12 cellular contexts compared by ENCODE assay signal in the genomic region with DNA sequence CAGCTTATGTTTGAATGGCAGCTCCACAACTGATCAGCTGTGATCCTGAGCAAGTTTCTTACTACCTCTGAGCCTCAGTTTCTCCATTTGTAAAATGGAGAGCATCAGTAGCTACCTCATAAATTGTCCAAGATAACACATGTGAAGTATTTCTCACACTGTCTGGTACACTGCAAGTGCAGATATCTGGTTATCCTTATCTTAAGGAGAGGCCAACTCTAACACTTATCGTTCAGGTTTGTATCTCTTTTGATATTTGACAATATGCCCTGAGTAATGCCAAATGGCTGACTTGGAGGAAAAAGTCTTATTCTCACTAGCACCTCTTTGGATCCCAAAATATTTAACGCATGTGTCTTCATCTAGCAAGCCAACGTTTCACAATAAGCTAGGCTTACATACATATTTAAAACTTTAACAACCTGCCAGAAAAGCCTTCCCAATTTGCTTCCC. TPM values are rescaled to one million over a fixed set of nuclear protein-coding genes. Genes with fewer than 3 reads are reported as not detected.
DNase-seq lines count a peak whose midpoint lies in the region; ATAC-seq, FAIRE-seq and TF ChIP-seq lines count a peak whose summit lies in the region.
"Had no signal": no experiment of that assay in that cellular context is flagged by ENCODE, and none has a peak within 500 bp of the region (broad histone marks: within the 10 kb centered on the region; RNA-seq: fewer than 3 reads in every experiment).

No MANE protein-coding gene starts in this region.

- DNase-seq in AG08396 (ENCODE audit: low spot score) = peak; percentile 10
- peak; percentile 74 for DNase-seq in fibroblast of peridontal ligament (ENCODE audit: extremely low read depth)
- no peak for DNase-seq in prostate gland (ENCODE audit: low spot score)
- no peak for DNase-seq in activated naive CD4-positive, alpha-beta T cell treated with anti-CD3 and anti-CD28 coated beads, Interleukin-2, amount 50 U/mL, for 72 hours (ENCODE audit: low spot score in 2 of 2)
- DNase-seq in kidney glomerular epithelial cell (lab: John Stamatoyannopoulos, UW) = no peak
- DNase-seq in SK-N-DZ (ENCODE audit: low spot score) = no peak
- no peak for DNase-seq in H54 (ENCODE audit: insufficient read length, low spot score)
- DNase-seq: activated effector memory CD4-positive, alpha-beta T cell treated with anti-CD3 and anti-CD28 coated beads, Interleukin-2, amount 50 U/mL, for 16 hours had no signal

- ATAC-seq in activated naive CD4-positive, alpha-beta T cell treated with anti-CD3 and anti-CD28 coated beads, Interleukin-2, amount 50 U/mL, for 72 hours = no peak
- ATAC-seq: HCT116 had no signal

- FAIRE-seq in H54 (lab: Jason Lieb, UNC) = no peak

- no peaks in the 10 kb centered on the region for H3K27me3 ChIP-seq in prostate gland (replicated peaks; ENCODE audit: insufficient read depth)
- H3K27me3 ChIP-seq: BLaER1 treated with 17β-estradiol and CSF1 and Interleukin-3, amounts not matched to agents 10 nM and 100 nM had no signal

- H3K4me1 ChIP-seq in prostate gland (replicated peaks) = peaks cover 21% of the 10 kb centered on the region

- TF ChIP-seq CTCF in VCaP (conservative IDR thresholded peaks at IDR 0.05) = no peak
- no peak for TF ChIP-seq CTCF in prostate gland (IDR thresholded peaks at IDR 0.05)

- intact Hi-C loops in prostate gland (cut with DNase I) = loop anchor here (2.0 kb wide), 1 partner anchor 15 kb away; no protein-coding TSS in a partner anchor

- no peak overlapping the region for H3K27ac Mint-ChIP-seq in activated naive CD4-positive, alpha-beta T cell treated with anti-CD3 and anti-CD28 coated beads, Interleukin-2, amount 50 U/mL, for 72 hours

- no peaks in the 10 kb centered on the region for H3K36me3 ChIP-seq in prostate gland

- no peaks in the 10 kb centered on the region for H3K9me3 ChIP-seq in prostate gland
- H3K9me3 ChIP-seq: BLaER1 treated with 17β-estradiol and CSF1 and Interleukin-3, amounts not matched to agents 10 nM and 100 nM had no signal

- 29% methylated on average over 3 of the region's 3 CpGs for WGBS in prostate gland

- peak overlapping the region; percentile 10 to 76 for H3K4me3 ChIP-seq in prostate gland

- H3K27ac ChIP-seq in VCaP = peak overlapping the region; percentile 88
- peak overlapping the region; percentile 91 to 96 for H3K27ac ChIP-seq in prostate gland
- H3K27ac ChIP-seq: BLaER1 treated with 17β-estradiol and CSF1 and Interleukin-3, amounts not matched to agents 10 nM and 100 nM had no signal

- H3K36me3 Mint-ChIP-seq in activated naive CD4-positive, alpha-beta T cell treated with anti-CD3 and anti-CD28 coated beads, Interleukin-2, amount 50 U/mL, for 72 hours = peaks cover 0 to 7% of the 10 kb centered on the region in 2 donors

- TF ChIP-seq POLR2A in prostate gland (IDR thresholded peaks at IDR 0.05) (no peak), H54 (IDR thresholded peaks at IDR 0.05; ENCODE audit: low read depth, low read length) (no peak)

- no peaks in the 10 kb centered on the region for H3K9me3 Mint-ChIP-seq in activated naive CD4-positive, alpha-beta T cell treated with anti-CD3 and anti-CD28 coated beads, Interleukin-2, amount 50 U/mL, for 72 hours
- H3K9me3 Mint-ChIP-seq: stimulated activated naive CD8-positive, alpha-beta T cell treated with anti-CD3 and anti-CD28 coated beads, Interleukin-15, Interleukin-2, amounts not matched to agents 100 ng/mL and 50 ng/mL, for 24 hours had no signal

RNA-seq across cellular contexts. Expression of gene CSRP1, which starts 2.7 kb away (rescaled TPM):
- 1,000 to 10,000 TPM; 1,117 to 1,634 TPM for total RNA-seq in prostate gland
- total RNA-seq in activated naive CD4-positive, alpha-beta T cell treated with anti-CD3 and anti-CD28 coated beads, Interleukin-2, amount 50 U/mL, for 72 hours = 10 to 100 TPM; 13.2 to 57.6 TPM
- polyA plus RNA-seq in SK-N-DZ (2014; cell fraction: cytosol; rRNA removed) = 8.2 and 16.9 TPM in 2 replicates
- 4.3 and 10.9 TPM in 2 replicates for polyA plus RNA-seq in SK-N-DZ (2014; cell fraction: nucleus; rRNA removed)

RNA-seq across cellular contexts. Expression of gene NAV1, which starts 34.7 kb away (rescaled TPM):
- total RNA-seq in prostate gland = 10 to 100 TPM; 13.1 to 29.1 TPM
- total RNA-seq in activated naive CD4-positive, alpha-beta T cell treated with anti-CD3 and anti-CD28 coated beads, Interleukin-2, amount 50 U/mL, for 72 hours = 1 to 10 TPM in 1 of 2 donors, under 1 TPM in 1; 0.48 to 3.1 TPM
- polyA plus RNA-seq in SK-N-DZ (2014; cell fraction: cytosol; rRNA removed) = 1.00 and 1.4 TPM in 2 replicates
- 0.65 and 0.95 TPM in 2 replicates for polyA plus RNA-seq in SK-N-DZ (2014; cell fraction: nucleus; rRNA removed)

RNA-seq across cellular contexts. Expression of gene PHLDA3, which starts 35.2 kb away (rescaled TPM):
- 10 to 100 TPM; 49.7 to 73.9 TPM for total RNA-seq in prostate gland
- total RNA-seq in activated naive CD4-positive, alpha-beta T cell treated with anti-CD3 and anti-CD28 coated beads, Interleukin-2, amount 50 U/mL, for 72 hours = 10 to 100 TPM in 1 of 2 donors, 1 to 10 TPM in 1; 5.7 to 13.0 TPM
- polyA plus RNA-seq in SK-N-DZ (2014; cell fraction: cytosol; rRNA removed) = 1.3 and 1.5 TPM in 2 replicates
- polyA plus RNA-seq in SK-N-DZ (2014; cell fraction: nucleus; rRNA removed) = 1.5 and 2.3 TPM in 2 replicates

Comparison
In these comparisons a context has a peak if more than half of its experiments do, and no peak if none do; other contexts are left out.
1. DNase-seq: peak in AG08396 (single experiment) and fibroblast of peridontal ligament (single experiment); none in prostate gland (single experiment), activated naive CD4-positive, alpha-beta T cell treated with anti-CD3 and anti-CD28 coated beads, Interleukin-2, amount 50 U/mL, for 72 hours (0 of 2), kidney glomerular epithelial cell (single experiment), SK-N-DZ (single experiment) and H54 (single experiment).
2. RNA of gene CSRP1, which starts 2.7 kb away (total RNA-seq): 1,117 to 1,634 TPM in prostate gland; 13.2 to 57.6 TPM in activated naive CD4-positive, alpha-beta T cell treated with anti-CD3 and anti-CD28 coated beads, Interleukin-2, amount 50 U/mL, for 72 hours; every median in the first group is over 10 times any median in the second.